2 cellular contexts compared by ENCODE assay signal in the genomic region with DNA sequence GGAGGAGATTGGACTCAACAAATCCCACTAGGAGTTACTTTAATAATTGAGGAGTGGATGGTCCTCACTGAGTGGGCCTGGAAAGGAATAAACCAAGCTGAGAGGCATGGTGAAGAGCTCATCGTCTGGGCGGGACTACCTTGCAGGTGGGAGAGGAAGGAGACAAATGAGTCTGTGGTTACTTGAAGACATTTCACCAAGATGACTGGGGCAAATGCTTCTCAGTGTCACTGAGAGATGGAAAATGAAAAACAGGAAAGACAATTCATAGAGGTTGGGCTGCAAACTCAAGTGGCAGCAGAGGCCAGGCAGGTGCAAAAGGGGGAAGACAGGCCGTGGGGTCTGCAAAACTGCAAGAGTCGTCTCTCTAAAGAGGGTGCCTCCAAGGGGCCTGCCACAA.
TF ChIP-seq lines count a peak whose summit lies in the region.

No MANE protein-coding gene starts in this region.

TF ChIP-seq in GM23338, 12 proteins besides CTCF, POLR2A, EP300 and RAD21 (continues in another document):
- TF ChIP-seq, protein P1, sequence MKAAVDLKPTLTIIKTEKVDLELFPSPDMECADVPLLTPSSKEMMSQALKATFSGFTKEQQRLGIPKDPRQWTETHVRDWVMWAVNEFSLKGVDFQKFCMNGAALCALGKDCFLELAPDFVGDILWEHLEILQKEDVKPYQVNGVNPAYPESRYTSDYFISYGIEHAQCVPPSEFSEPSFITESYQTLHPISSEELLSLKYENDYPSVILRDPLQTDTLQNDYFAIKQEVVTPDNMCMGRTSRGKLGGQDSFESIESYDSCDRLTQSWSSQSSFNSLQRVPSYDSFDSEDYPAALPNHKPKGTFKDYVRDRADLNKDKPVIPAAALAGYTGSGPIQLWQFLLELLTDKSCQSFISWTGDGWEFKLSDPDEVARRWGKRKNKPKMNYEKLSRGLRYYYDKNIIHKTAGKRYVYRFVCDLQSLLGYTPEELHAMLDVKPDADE (IDR thresholded peaks at IDR 0.05): no peak
- TF ChIP-seq NANOG (IDR thresholded peaks at IDR 0.05; ENCODE audit: borderline replicate concordance) (no peak), STAT1 (IDR thresholded peaks at IDR 0.05; ENCODE audit: unreplicated experiment) (no peak), ZNF331 (CRISPR knock-in tag; IDR thresholded peaks at IDR 0.05; ENCODE audit: low read depth) (no peak), EZH2 (IDR thresholded peaks at IDR 0.05; ENCODE audit: low read depth, unreplicated experiment) (no peak), ZNF114 (CRISPR knock-in tag; IDR thresholded peaks at IDR 0.05) (no peak), EZH2phosphoT487 (IDR thresholded peaks at IDR 0.05; ENCODE audit: unreplicated experiment) (no peak), CREB1 (CRISPR knock-in tag; IDR thresholded peaks at IDR 0.05; ENCODE audit: low read depth) (no peak), POLR2AphosphoS5 (IDR thresholded peaks at IDR 0.05; ENCODE audit: low read depth) (no peak), JUNB (IDR thresholded peaks at IDR 0.05; ENCODE audit: unreplicated experiment) (no peak)
- TF ChIP-seq, protein P2, sequence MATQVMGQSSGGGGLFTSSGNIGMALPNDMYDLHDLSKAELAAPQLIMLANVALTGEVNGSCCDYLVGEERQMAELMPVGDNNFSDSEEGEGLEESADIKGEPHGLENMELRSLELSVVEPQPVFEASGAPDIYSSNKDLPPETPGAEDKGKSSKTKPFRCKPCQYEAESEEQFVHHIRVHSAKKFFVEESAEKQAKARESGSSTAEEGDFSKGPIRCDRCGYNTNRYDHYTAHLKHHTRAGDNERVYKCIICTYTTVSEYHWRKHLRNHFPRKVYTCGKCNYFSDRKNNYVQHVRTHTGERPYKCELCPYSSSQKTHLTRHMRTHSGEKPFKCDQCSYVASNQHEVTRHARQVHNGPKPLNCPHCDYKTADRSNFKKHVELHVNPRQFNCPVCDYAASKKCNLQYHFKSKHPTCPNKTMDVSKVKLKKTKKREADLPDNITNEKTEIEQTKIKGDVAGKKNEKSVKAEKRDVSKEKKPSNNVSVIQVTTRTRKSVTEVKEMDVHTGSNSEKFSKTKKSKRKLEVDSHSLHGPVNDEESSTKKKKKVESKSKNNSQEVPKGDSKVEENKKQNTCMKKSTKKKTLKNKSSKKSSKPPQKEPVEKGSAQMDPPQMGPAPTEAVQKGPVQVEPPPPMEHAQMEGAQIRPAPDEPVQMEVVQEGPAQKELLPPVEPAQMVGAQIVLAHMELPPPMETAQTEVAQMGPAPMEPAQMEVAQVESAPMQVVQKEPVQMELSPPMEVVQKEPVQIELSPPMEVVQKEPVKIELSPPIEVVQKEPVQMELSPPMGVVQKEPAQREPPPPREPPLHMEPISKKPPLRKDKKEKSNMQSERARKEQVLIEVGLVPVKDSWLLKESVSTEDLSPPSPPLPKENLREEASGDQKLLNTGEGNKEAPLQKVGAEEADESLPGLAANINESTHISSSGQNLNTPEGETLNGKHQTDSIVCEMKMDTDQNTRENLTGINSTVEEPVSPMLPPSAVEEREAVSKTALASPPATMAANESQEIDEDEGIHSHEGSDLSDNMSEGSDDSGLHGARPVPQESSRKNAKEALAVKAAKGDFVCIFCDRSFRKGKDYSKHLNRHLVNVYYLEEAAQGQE (IDR thresholded peaks at IDR 0.05; ENCODE audit: unreplicated experiment): no peak

TF ChIP-seq in HEK293T, 16 proteins besides CTCF, POLR2A, EP300 and RAD21 (continued from another document):
- TF ChIP-seq NFRKB (IDR thresholded peaks at IDR 0.05) (no peak), LEF1 (IDR thresholded peaks at IDR 0.05; ENCODE audit: borderline replicate concordance) (no peak), TARDBP (IDR thresholded peaks at IDR 0.05) (no peak), CTBP1 (IDR thresholded peaks at IDR 0.05; ENCODE audit: borderline replicate concordance) (no peak), ZNF384 (IDR thresholded peaks at IDR 0.05) (no peak), HDGF (IDR thresholded peaks at IDR 0.05; ENCODE audit: borderline replicate concordance) (no peak), FOXA1 (IDR thresholded peaks at IDR 0.05) (no peak), ELF4 (IDR thresholded peaks at IDR 0.05) (no peak), SP1 (IDR thresholded peaks at IDR 0.05) (no peak), ARNT (IDR thresholded peaks at IDR 0.05) (no peak), FOXM1 (IDR thresholded peaks at IDR 0.05; ENCODE audit: borderline replicate concordance) (no peak), FOXK2 (IDR thresholded peaks at IDR 0.05) (no peak)
